Comparison of ENCODE assay signal across 1 cellular context in the genomic region with DNA sequence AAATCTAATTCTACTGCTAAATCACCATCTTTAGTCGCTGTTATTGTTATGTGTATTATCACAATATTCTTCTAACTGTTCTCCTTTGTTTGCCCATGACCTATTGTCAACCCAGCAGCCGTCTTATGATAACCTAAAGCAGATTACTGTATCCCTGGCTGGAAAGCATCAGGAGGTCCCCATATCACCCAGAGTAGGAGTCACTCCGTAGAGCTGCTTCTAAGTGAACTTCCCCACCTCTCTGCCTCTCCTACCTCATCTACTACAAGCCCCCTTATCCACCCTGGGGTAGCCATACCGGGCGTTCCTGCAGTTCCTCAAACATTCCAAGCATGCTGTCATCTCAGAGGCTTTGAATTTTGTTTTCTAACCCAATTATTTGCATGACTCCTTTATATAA.
TF ChIP-seq lines count a peak whose summit lies in the region.

No MANE protein-coding gene starts in this region.

TF ChIP-seq in GM23338, 12 proteins besides CTCF, POLR2A, EP300 and RAD21 (continued from another document):
- TF ChIP-seq ZNF462 (CRISPR knock-in tag; IDR thresholded peaks at IDR 0.05) (no peak), EZH2phosphoT487 (IDR thresholded peaks at IDR 0.05; ENCODE audit: unreplicated experiment) (no peak)
